Comparison of ENCODE assay signal across 8 cellular contexts in the genomic region with DNA sequence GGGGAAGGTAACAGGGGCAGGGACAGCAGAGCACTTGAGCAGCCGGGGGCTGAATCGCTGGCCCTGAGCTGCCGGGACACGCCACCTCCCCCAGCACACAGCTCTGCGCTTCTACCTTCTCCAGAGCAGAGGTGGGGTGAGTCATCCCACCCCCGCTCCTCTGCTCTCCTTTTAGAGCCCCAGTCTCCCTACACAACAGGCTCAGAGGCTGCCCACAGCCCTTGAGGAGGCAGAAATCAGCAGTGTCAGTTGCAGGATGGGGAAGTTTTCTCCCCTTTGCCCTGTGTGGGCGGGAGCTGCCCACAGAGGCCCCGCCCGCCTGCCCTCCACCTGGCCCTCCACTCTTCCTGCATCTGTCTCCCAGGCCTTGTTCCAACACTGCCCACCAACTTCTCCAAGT.
DNase-seq lines count a peak whose midpoint lies in the region; ATAC-seq and TF ChIP-seq lines count a peak whose summit lies in the region.

No MANE protein-coding gene starts in this region.

- ATAC-seq in GM21381 (IDR thresholded peaks at IDR 0.05; ENCODE audit: unreplicated experiment) (peak; percentile 65), sciatic nerve (peak; percentile 19)

- 89 to 100% methylated on average over 2 to 9 of the region's 9 CpGs for WGBS in endodermal cell (ENCODE audit: insufficient coverage in 1 of 2, insufficient read length in 1 of 2), 2 experiments

- H3K4me3 ChIP-seq in endodermal cell (ENCODE audit: low read length), result no peak overlapping the region

- H3K27me3 Mint-ChIP-seq in CD14-positive monocyte (ENCODE audit: low read depth in 3 of 3) (no peaks in the 10 kb centered on the region), endodermal cell (ENCODE audit: insufficient read depth) (no peaks in the 10 kb centered on the region)

- H3K27me3 ChIP-seq in endodermal cell (ENCODE audit: control insufficient read depth, insufficient read depth, low read length, poor library complexity, severe bottlenecking), result no peaks in the 10 kb centered on the region

- intact Hi-C loops in CD14-positive monocyte (cut with micrococcal nuclease), result loop anchor here in 1 of 2 donors (5.0 kb wide), 1 partner anchor 34 kb away; no protein-coding TSS in a partner anchor
- intact Hi-C loops in sciatic nerve (cut with DNase I), result no loop called here

- H3K36me3 ChIP-seq in endodermal cell (ENCODE audit: control insufficient read depth, insufficient read depth, low read length), result peaks cover 21% of the 10 kb centered on the region

- no peak for TF ChIP-seq CTCF in CD14-positive monocyte (IDR thresholded peaks at IDR 0.05)
- TF ChIP-seq CTCF in endodermal cell (conservative IDR thresholded peaks at IDR 0.05), result no peak

- peak; percentile 89 for DNase-seq in CD14-positive monocyte (ENCODE audit: low spot score)
- peak; percentile 26 for DNase-seq in HT-29 (ENCODE audit: low spot score)
- DNase-seq in activated CD4-positive, alpha-beta T cell treated with anti-CD3 and anti-CD28 coated beads for 24 hours (ENCODE audit: low read depth in 2 of 2), result peak; percentile 56 to 59
- DNase-seq in endodermal cell, result no peak
- DNase-seq in sciatic nerve (ENCODE audit: low spot score), result no peak
- no peak for DNase-seq in dedifferentiated amniotic fluid mesenchymal stem cell (ENCODE audit: extremely low spot score)
- no peak for DNase-seq in NCI-H2081 (lab: John Stamatoyannopoulos, UW)

- H3K9ac ChIP-seq in endodermal cell (ENCODE audit: extremely low read depth, low read length, poor library complexity, severe bottlenecking), result no peak overlapping the region

- H3K36me3 Mint-ChIP-seq in CD14-positive monocyte (peaks cover 72 to 85% of the 10 kb centered on the region in 2 donors), endodermal cell (ENCODE audit: low read depth) (peaks cover 51% of the 10 kb centered on the region)

- H3K4me1 ChIP-seq in endodermal cell (ENCODE audit: control insufficient read depth, insufficient read depth, low read length), result no peaks in the 10 kb centered on the region

- peak overlapping the region; percentile 60 to 86 for H3K4me3 Mint-ChIP-seq in CD14-positive monocyte
- H3K4me3 Mint-ChIP-seq in endodermal cell, result no peak overlapping the region

- no peak overlapping the region for H3K27ac ChIP-seq in endodermal cell (ENCODE audit: low read depth, low read length)

- H3K4me1 Mint-ChIP-seq in CD14-positive monocyte, result peaks cover 35% of the 10 kb centered on the region
- H3K4me1 Mint-ChIP-seq in endodermal cell, result peaks cover 1% of the 10 kb centered on the region

- no peaks in the 10 kb centered on the region for H3K9me3 Mint-ChIP-seq in CD14-positive monocyte
- H3K9me3 Mint-ChIP-seq in endodermal cell, result no peaks in the 10 kb centered on the region

- H3K9me3 ChIP-seq in endodermal cell (ENCODE audit: control insufficient read depth, low read length), result no peaks in the 10 kb centered on the region

- H3K27ac Mint-ChIP-seq in CD14-positive monocyte (peak overlapping the region; percentile 89 to 98 (median 95)), endodermal cell (peak overlapping the region; percentile 26)

Comparison
In these comparisons a context has a peak if more than half of its experiments do, and no peak if none do; other contexts are left out.
1. DNase-seq: peak in CD14-positive monocyte (single experiment), HT-29 (single experiment) and activated CD4-positive, alpha-beta T cell treated with anti-CD3 and anti-CD28 coated beads for 24 hours (2 of 2); none in endodermal cell (single experiment), sciatic nerve (single experiment), dedifferentiated amniotic fluid mesenchymal stem cell (single experiment) and NCI-H2081 (0 of 2).